ENCODE assay signal across 8 cellular contexts in the genomic region with DNA sequence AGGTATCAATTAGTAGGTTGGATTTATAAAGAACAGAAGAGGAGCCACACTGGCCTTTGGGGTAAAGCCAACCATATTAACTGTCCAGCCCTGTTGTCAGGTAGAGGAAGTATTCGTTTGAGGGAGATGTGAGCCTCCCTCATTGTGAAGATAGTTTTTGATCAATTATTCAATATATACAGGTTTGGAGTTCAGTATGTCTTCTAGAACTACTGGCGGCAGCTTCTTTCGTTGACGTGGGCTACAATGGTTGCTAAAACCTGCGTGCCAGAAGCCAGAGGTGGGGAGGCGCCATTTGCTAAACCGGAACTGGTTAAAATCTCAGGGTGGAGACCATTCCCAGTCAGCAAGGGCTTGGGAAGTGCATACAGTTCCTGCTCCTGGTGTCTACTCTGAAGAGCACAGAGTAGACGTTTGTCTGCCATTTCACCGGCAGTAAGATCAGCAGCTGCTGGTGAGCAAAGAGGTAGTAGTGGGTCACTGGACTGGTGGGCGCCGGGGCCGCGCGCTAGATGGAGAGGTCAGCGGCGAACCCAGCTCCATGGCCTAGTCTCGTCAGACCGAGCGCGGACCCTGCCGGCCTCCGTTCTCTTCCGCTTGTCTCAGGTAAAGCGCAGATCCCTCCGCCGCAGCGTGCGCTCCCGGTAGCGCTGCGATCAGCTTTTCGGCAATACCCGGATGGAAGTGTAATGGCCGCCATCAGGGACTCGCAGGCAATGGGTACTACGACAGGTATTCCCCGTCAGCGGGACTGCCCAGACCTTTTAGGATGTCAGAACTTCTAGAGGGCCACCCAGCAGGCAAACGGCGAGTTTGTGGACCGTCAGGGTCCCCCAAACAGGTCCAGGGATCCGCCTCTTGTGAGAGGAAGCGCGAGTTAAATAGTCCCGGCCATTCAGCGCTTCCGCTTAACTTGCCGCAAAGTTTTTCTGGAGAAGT. TPM values are rescaled to one million over a fixed set of nuclear protein-coding genes. Genes with fewer than 3 reads are reported as not detected.
A peak's percentile ranks its signal among the peaks of the same experiment; 100 is the strongest.
DNase-seq lines count a peak whose midpoint lies in the region; ATAC-seq, FAIRE-seq and TF ChIP-seq lines count a peak whose summit lies in the region.

A gene with protein sequence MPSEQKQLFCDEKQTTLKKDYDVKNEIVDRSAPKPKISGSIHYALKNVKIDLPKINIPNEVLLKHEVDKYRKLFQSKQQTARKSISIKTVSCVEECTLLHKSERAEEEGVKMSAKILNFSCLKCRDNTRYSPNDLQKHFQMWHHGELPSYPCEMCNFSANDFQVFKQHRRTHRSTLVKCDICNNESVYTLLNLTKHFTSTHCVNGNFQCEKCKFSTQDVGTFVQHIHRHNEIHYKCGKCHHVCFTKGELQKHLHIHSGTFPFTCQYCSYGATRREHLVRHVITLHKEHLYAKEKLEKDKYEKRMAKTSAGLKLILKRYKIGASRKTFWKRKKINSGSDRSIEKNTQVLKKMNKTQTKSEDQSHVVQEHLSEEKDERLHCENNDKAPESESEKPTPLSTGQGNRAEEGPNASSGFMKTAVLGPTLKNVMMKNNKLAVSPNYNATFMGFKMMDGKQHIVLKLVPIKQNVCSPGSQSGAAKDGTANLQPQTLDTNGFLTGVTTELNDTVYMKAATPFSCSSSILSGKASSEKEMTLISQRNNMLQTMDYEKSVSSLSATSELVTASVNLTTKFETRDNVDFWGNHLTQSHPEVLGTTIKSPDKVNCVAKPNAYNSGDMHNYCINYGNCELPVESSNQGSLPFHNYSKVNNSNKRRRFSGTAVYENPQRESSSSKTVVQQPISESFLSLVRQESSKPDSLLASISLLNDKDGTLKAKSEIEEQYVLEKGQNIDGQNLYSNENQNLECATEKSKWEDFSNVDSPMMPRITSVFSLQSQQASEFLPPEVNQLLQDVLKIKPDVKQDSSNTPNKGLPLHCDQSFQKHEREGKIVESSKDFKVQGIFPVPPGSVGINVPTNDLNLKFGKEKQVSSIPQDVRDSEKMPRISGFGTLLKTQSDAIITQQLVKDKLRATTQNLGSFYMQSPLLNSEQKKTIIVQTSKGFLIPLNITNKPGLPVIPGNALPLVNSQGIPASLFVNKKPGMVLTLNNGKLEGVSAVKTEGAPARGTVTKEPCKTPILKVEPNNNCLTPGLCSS (N-terminal part only) (plus strand): TSS at position 911 of the 939 bp plus-strand sequence. CDS start 26,026 bp downstream, outside the sequence.

- CTCF ChIA-PET in T-cell (lab: Charles Lee), result interaction anchor here (0.5 to 2.1 kb wide), 6 partner anchors 23 to 436 kb away, joined by 4 to 9 read pairs (median 5); a partner anchor contains a TSS

- DNase-seq in GM12891 (ENCODE audit: insufficient read length, low spot score) (peak; percentile 56), NCI-H1417 (lab: John Stamatoyannopoulos, UW) (peak; percentile 82 to 95 (median 95)), T-cell (peak; percentile 77 to 93 (median 86)), heart right ventricle (peak; percentile 91 to 95), posterior cingulate gyrus (peak; percentile 82 to 97 (median 89)), type B pancreatic cell (ENCODE audit: extremely low spot score, unreplicated experiment) (peak; percentile 91)

- ATAC-seq in HG02759 (IDR thresholded peaks at IDR 0.05; ENCODE audit: unreplicated experiment) (peak; percentile 81), T-cell (replicated peaks in 1 of 4) (peak; percentile 84 to 88 (median 85)), heart right ventricle (peak; percentile 96 to 99 (median 98))

- H3K4me3 Mint-ChIP-seq in T-cell (peak within 1 kb of the TSS; percentile 93 to 97 (median 97)), type B pancreatic cell (peak within 1 kb of the TSS; percentile 96)

- peaks cover 0 to 10% (median 1%) of the 10 kb centered on the region in 3 donors for H3K9me3 Mint-ChIP-seq in T-cell
- peaks cover 5% of the 10 kb centered on the region for H3K9me3 Mint-ChIP-seq in type B pancreatic cell

- H3K36me3 Mint-ChIP-seq in T-cell, result peaks cover 21% of the 10 kb centered on the region
- peaks cover 12% of the 10 kb centered on the region for H3K36me3 Mint-ChIP-seq in type B pancreatic cell

- peaks cover 0 to 25% (median 13%) of the 10 kb centered on the region in 9 donors for H3K4me1 ChIP-seq in heart right ventricle

- H3K27ac Mint-ChIP-seq in T-cell, result peak within 1 kb of the TSS; percentile 99
- peak within 1 kb of the TSS; percentile 96 for H3K27ac Mint-ChIP-seq in type B pancreatic cell

- FAIRE-seq in GM12891 (lab: Jason Lieb, UNC), result peak; percentile 97

- peaks cover 0 to 47% (median 42%) of the 10 kb centered on the region in 7 donors for H3K27me3 ChIP-seq in heart right ventricle

- H3K27me3 Mint-ChIP-seq in T-cell (peaks cover 20 to 38% of the 10 kb centered on the region in 2 donors), type B pancreatic cell (peaks cover 14% of the 10 kb centered on the region)

- TF ChIP-seq POLR2A in GM12891 (IDR thresholded peaks at IDR 0.05; ENCODE audit: low read depth, low read length), result peak; percentile 91

- H3K9me3 ChIP-seq in heart right ventricle, result peaks cover 0 to 6% (median 0%) of the 10 kb centered on the region in 11 donors

- H3K36me3 ChIP-seq in heart right ventricle, result peaks cover 0 to 22% (median 16%) of the 10 kb centered on the region in 9 donors

- H3K27ac ChIP-seq in adipose tissue (ENCODE audit: low read depth, low read length) (peak within 1 kb of the TSS; percentile 84), heart right ventricle (peak within 1 kb of the TSS; percentile 84 to 100 (median 97))

- WGBS in adipose tissue, 3 donors, result 8 to 10% (median 9%) methylated on average over 48 of the region's 48 CpGs
- WGBS in heart right ventricle, 2 donors, result 9 to 10% methylated on average over 48 of the region's 48 CpGs

- POLR2A ChIA-PET in T-cell (lab: Charles Lee), result interaction anchor here (0.6 to 2.0 kb wide), 5 partner anchors 22 to 1272 kb away, joined by 3 to 18 read pairs (median 3); a partner anchor contains a TSS

- peak within 1 kb of the TSS; percentile 62 to 84 (median 76) for H3K4me3 ChIP-seq in heart right ventricle

- TF ChIP-seq CTCF in heart right ventricle (IDR thresholded peaks at IDR 0.05), result no peak
- no peak for TF ChIP-seq CTCF in type B pancreatic cell (conservative IDR thresholded peaks at IDR 0.05)

- intact Hi-C loops in heart right ventricle (cut with DNase I), result loop anchor here (1.0 to 10.0 kb wide), 7 partner anchors 37 to 115 kb away; a partner anchor contains a TSS
- intact Hi-C loops in posterior cingulate gyrus (cut with DNase I), result loop anchor here (1.0 to 5.0 kb wide), 2 partner anchors 39 to 437 kb away; a partner anchor contains a TSS

- H3K4me1 Mint-ChIP-seq in T-cell (peaks cover 21 to 27% (median 24%) of the 10 kb centered on the region in 3 donors), type B pancreatic cell (ENCODE audit: unreplicated experiment) (peaks cover 18% of the 10 kb centered on the region)

TF ChIP-seq in GM12891, 5 proteins besides CTCF, POLR2A, EP300 and RAD21:
- TF ChIP-seq SPI1 (IDR thresholded peaks at IDR 0.05; ENCODE audit: low read depth, low read length) (peak; percentile 65; the same call in 1 of the 2 replicates), POLR2AphosphoS5 (IDR thresholded peaks at IDR 0.05; ENCODE audit: low read depth, low read length) (peak; percentile 94), POU2F2 (IDR thresholded peaks at IDR 0.05; ENCODE audit: low read depth, low read length) (peak; percentile 74), TAF1 (IDR thresholded peaks at IDR 0.05; ENCODE audit: low read depth, low read length) (peak; percentile 90), PAX5 (IDR thresholded peaks at IDR 0.05; ENCODE audit: insufficient read depth, low read length, severe bottlenecking) (no peak)

RNA-seq across cellular contexts. Expression of the gene that starts here (rescaled TPM):
- 7.1 TPM for polyA plus RNA-seq in GM12891 (2012; ENCODE audit: low read depth, missing spikeins)
- 10 to 100 TPM; 17.7 to 22.8 (median 20.6) TPM for total RNA-seq in T-cell
- 1 to 10 TPM; 3.3 to 3.6 (median 3.3) TPM for polyA plus RNA-seq in adipose tissue
- 10 to 100 TPM; 11.0 to 15.0 (median 12.7) TPM for total RNA-seq in heart right ventricle
- 1 to 10 TPM; 1.7 to 6.9 TPM for polyA plus RNA-seq in heart right ventricle
- total RNA-seq in type B pancreatic cell (ENCODE audit: low replicate concordance), result 31.6 and 33.7 TPM in 2 replicates

Comparison
In these comparisons a context has a peak if more than half of its experiments do, and no peak if none do; other contexts are left out.
1. Peak in every context shown above with its lines: DNase-seq, ATAC-seq, H3K4me3 ChIP-seq and H3K27ac ChIP-seq.